ENCODE assay signal across 18 cellular contexts in the genomic region with DNA sequence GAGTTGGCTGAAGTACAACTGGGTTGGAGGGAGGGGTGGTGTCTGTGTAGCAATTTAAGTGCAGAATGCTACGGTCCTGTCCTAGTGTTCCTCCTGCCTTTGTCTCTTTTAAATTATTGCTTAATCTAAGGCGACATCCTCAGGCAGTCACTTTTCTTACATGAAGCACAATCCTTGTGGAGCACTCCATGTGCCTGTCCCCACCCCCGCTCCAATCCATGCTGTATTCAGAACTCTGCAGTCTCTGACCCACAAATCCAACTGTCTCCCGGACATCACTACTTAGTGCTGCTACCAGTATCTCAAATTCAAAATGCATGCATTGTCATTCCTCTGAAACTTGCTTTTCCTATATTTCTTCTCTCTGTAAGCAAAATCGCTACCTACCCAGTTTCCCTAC.
A peak's percentile ranks its signal among the peaks of the same experiment; 100 is the strongest.
DNase-seq lines count a peak whose midpoint lies in the region; ATAC-seq and TF ChIP-seq lines count a peak whose summit lies in the region.
"Had no signal": no experiment of that assay in that cellular context is flagged by ENCODE, and none has a peak within 500 bp of the region (broad histone marks: within the 10 kb centered on the region; RNA-seq: fewer than 3 reads in every experiment).

No MANE protein-coding gene starts in this region.

- H3K4me1 Mint-ChIP-seq in activated naive CD4-positive, alpha-beta T cell treated with anti-CD3 and anti-CD28 coated beads, Interleukin-2, amount 50 U/mL, for 24 hours: peaks cover 80% of the 10 kb centered on the region
- H3K4me1 Mint-ChIP-seq in activated CD8-positive, alpha-beta T cell treated with anti-CD3 and anti-CD28 coated beads for 36 hours (ENCODE audit: low read depth): peaks cover 72% of the 10 kb centered on the region
- peaks cover 67 to 72% of the 10 kb centered on the region in 2 donors for H3K4me1 Mint-ChIP-seq in immature natural killer cell

- peaks cover 18% of the 10 kb centered on the region for H3K36me3 Mint-ChIP-seq in activated naive CD4-positive, alpha-beta T cell treated with anti-CD3 and anti-CD28 coated beads, Interleukin-2, amount 50 U/mL, for 24 hours
- H3K36me3 Mint-ChIP-seq in activated CD8-positive, alpha-beta T cell treated with anti-CD3 and anti-CD28 coated beads for 36 hours (ENCODE audit: low read depth): peaks cover 46% of the 10 kb centered on the region
- peaks cover 0 to 9% (median 5%) of the 10 kb centered on the region in 3 donors for H3K36me3 Mint-ChIP-seq in immature natural killer cell

- H3K27me3 ChIP-seq in upper lobe of right lung: no peaks in the 10 kb centered on the region
- H3K27me3 ChIP-seq: sigmoid colon had no signal

- POLR2A ChIA-PET in activated CD8-positive, alpha-beta T cell treated with anti-CD3 and anti-CD28 coated beads for 36 hours (lab: Charles Lee): interaction anchor here (0.9 to 1.5 kb wide), 3 partner anchors 17 to 51 kb away, joined by 3 to 7 read pairs (median 3); no protein-coding TSS in a partner anchor

- ATAC-seq in activated CD8-positive, alpha-beta T cell treated with anti-CD3 and anti-CD28 coated beads for 36 hours: no peak
- ATAC-seq in upper lobe of right lung: peak; percentile 20
- ATAC-seq in GM21529 (IDR thresholded peaks at IDR 0.05; ENCODE audit: unreplicated experiment): no peak

- no peaks in the 10 kb centered on the region for H3K27me3 Mint-ChIP-seq in activated naive CD4-positive, alpha-beta T cell treated with anti-CD3 and anti-CD28 coated beads, Interleukin-2, amount 50 U/mL, for 24 hours
- H3K27me3 Mint-ChIP-seq in activated CD8-positive, alpha-beta T cell treated with anti-CD3 and anti-CD28 coated beads for 36 hours: no peaks in the 10 kb centered on the region
- H3K27me3 Mint-ChIP-seq in immature natural killer cell (ENCODE audit: low read depth in 3 of 3): peaks cover 0 to 5% (median 0%) of the 10 kb centered on the region in 3 donors
- H3K27me3 Mint-ChIP-seq: brain had no signal

- no peak for TF ChIP-seq CTCF in activated CD8-positive, alpha-beta T cell treated with anti-CD3 and anti-CD28 coated beads for 36 hours (IDR thresholded peaks at IDR 0.05)
- no peak for TF ChIP-seq CTCF in upper lobe of right lung (IDR thresholded peaks at IDR 0.05)

- no peaks in the 10 kb centered on the region for H3K9me3 Mint-ChIP-seq in activated naive CD4-positive, alpha-beta T cell treated with anti-CD3 and anti-CD28 coated beads, Interleukin-2, amount 50 U/mL, for 24 hours
- no peaks in the 10 kb centered on the region for H3K9me3 Mint-ChIP-seq in activated CD8-positive, alpha-beta T cell treated with anti-CD3 and anti-CD28 coated beads for 36 hours
- H3K9me3 Mint-ChIP-seq in immature natural killer cell: no peaks in the 10 kb centered on the region
- H3K9me3 Mint-ChIP-seq: brain had no signal

- H3K27ac Mint-ChIP-seq in activated naive CD4-positive, alpha-beta T cell treated with anti-CD3 and anti-CD28 coated beads, Interleukin-2, amount 50 U/mL, for 24 hours: peak overlapping the region; percentile 76
- H3K27ac Mint-ChIP-seq in activated CD8-positive, alpha-beta T cell treated with anti-CD3 and anti-CD28 coated beads for 36 hours: peak overlapping the region; percentile 95
- peak overlapping the region; percentile 60 to 97 (median 94) for H3K27ac Mint-ChIP-seq in immature natural killer cell

- DNase-seq in activated naive CD4-positive, alpha-beta T cell treated with anti-CD3 and anti-CD28 coated beads, Interleukin-2, amount 50 U/mL, for 16 hours: no peak
- DNase-seq in activated CD8-positive, alpha-beta T cell treated with anti-CD3 and anti-CD28 coated beads for 36 hours: no peak
- DNase-seq in immature natural killer cell (no peak), upper lobe of right lung (no peak), SHP77 treated with DMSO at 0.1 percent for 48 hours (lab: John Stamatoyannopoulos, UW) (no peak), NCI-H1048 (lab: John Stamatoyannopoulos, UW) (no peak)
- DNase-seq: activated gamma-delta T cell treated with Interleukin-2 at 50 U/mL for 16 hours, AML-193, cortex of kidney, foreskin fibroblast, GF-D8, left cardiac atrium, NCI-H526 treated with DMSO at 0.1 percent for 48 hours, SIG-M5, sigmoid colon had no signal

- no peak overlapping the region for H3K4me3 Mint-ChIP-seq in activated naive CD4-positive, alpha-beta T cell treated with anti-CD3 and anti-CD28 coated beads, Interleukin-2, amount 50 U/mL, for 24 hours
- no peak overlapping the region for H3K4me3 Mint-ChIP-seq in activated CD8-positive, alpha-beta T cell treated with anti-CD3 and anti-CD28 coated beads for 36 hours
- H3K4me3 Mint-ChIP-seq in immature natural killer cell: peak overlapping the region in 1 of 5 donors; percentile 0
- H3K4me3 Mint-ChIP-seq: brain had no signal

- CTCF ChIA-PET in activated CD8-positive, alpha-beta T cell treated with anti-CD3 and anti-CD28 coated beads for 36 hours (lab: Charles Lee): interaction anchor here (0.9 to 1.2 kb wide), 2 partner anchors 27 to 152 kb away, joined by 3 read pairs; no protein-coding TSS in a partner anchor

- no peak overlapping the region for H3K4me3 ChIP-seq in upper lobe of right lung
- H3K4me3 ChIP-seq: sigmoid colon had no signal

- peaks cover 15% of the 10 kb centered on the region for H3K4me1 ChIP-seq in upper lobe of right lung

- intact Hi-C loops in activated CD8-positive, alpha-beta T cell treated with anti-CD3 and anti-CD28 coated beads for 36 hours (cut with micrococcal nuclease): loop anchor here (10.0 kb wide), 1 partner anchor 223 kb away; no protein-coding TSS in a partner anchor
- intact Hi-C loops in upper lobe of right lung (cut with DNase I): loop anchor here (10.0 kb wide), 1 partner anchor 47 kb away; no protein-coding TSS in a partner anchor

- H3K9me3 ChIP-seq in upper lobe of right lung: no peaks in the 10 kb centered on the region
- H3K9me3 ChIP-seq: sigmoid colon had no signal

- H3K36me3 ChIP-seq in upper lobe of right lung: no peaks in the 10 kb centered on the region
- H3K36me3 ChIP-seq: sigmoid colon had no signal

- no peak overlapping the region for H3K27ac ChIP-seq in upper lobe of right lung
